8 cellular contexts compared by ENCODE assay signal in the genomic region with DNA sequence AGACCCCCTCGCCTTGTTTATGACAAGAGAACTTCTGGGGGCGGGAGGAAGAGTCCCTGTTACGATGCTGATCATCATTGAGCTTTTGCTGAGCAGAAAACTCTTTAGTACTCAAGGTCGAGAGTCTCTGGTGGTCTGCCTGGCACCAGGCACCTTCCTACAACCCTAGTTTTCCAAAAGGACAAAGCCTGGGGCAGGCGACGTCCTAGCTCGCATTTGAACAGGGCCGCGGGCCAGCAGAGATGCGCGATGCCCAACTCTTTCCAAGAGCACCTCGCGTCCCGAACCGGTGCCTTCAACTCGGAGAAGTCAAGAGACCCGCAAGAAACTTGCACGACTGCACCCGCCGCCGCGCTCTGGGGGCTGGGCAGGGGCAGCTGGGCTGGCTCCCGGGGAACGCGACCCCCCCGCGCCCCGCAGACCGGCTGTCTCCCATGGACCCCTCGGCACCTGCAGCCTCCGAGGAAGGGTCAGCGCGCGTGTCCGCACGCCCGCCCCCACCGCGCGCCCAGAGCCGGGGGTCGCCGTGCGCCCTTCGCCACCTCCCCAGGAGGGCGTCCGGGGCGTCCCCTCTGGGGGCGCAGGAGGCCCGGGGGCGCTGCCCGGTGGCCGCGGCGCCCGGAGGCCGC. TPM values are rescaled to one million over a fixed set of nuclear protein-coding genes. Genes with fewer than 3 reads are reported as not detected.
DNase-seq lines count a peak whose midpoint lies in the region; ATAC-seq and TF ChIP-seq lines count a peak whose summit lies in the region.

No MANE protein-coding gene starts in this region.

- no peaks in the 10 kb centered on the region for H3K27me3 ChIP-seq in psoas muscle (ENCODE audit: insufficient read depth in 3 of 3, low read length in 2 of 3)

- no peak for TF ChIP-seq CTCF in psoas muscle (IDR thresholded peaks at IDR 0.05)

- intact Hi-C loops in left cardiac atrium (cut with DNase I) (no loop called here), psoas muscle (cut with DNase I) (loop anchor here in 1 of 2 donors (10.0 kb wide), 1 partner anchor 97 kb away; no protein-coding TSS in a partner anchor)

- no peaks in the 10 kb centered on the region for H3K9me3 ChIP-seq in psoas muscle

- peak overlapping the region; percentile 78 for H3K27ac ChIP-seq in psoas muscle

- 1 to 2% (median 1%) methylated on average over 24 to 57 of the region's 57 CpGs for WGBS in psoas muscle, 3 donors

- peaks cover 20% of the 10 kb centered on the region for H3K4me1 ChIP-seq in psoas muscle

- ATAC-seq in left cardiac atrium: peak in 1 of 2 donors; percentile 4
- ATAC-seq in psoas muscle: peak in 1 of 4 donors; percentile 1
- no peak for ATAC-seq in GM21423 (IDR thresholded peaks at IDR 0.05; ENCODE audit: unreplicated experiment)
- ATAC-seq in HG03045 (IDR thresholded peaks at IDR 0.05; ENCODE audit: unreplicated experiment): no peak

- H3K4me3 ChIP-seq in Jurkat, Clone E6-1 (ENCODE audit: low read length): peak overlapping the region; percentile 66
- H3K4me3 ChIP-seq in psoas muscle: peak overlapping the region; percentile 87

- DNase-seq in COLO668 (lab: John Stamatoyannopoulos, UW; ENCODE audit: unreplicated experiment): peak; percentile 48
- DNase-seq in Jurkat, Clone E6-1 (ENCODE audit: low read depth, low spot score): no peak
- peak; percentile 23 for DNase-seq in activated naive CD4-positive, alpha-beta T cell treated with anti-CD3 and anti-CD28 coated beads, Interleukin-2, amount 50 U/mL, for 16 hours
- DNase-seq in left cardiac atrium: peak; percentile 35
- DNase-seq in psoas muscle: peak in 1 of 2 donors; percentile 65
- no peak for DNase-seq in mucosa of gallbladder (ENCODE audit: low spot score)

- no peaks in the 10 kb centered on the region for H3K36me3 ChIP-seq in psoas muscle (ENCODE audit: insufficient read depth in 1 of 2, low read depth in 1 of 2)

RNA-seq across cellular contexts. Expression of gene BCL7A, which starts 0.4 kb away (rescaled TPM):
- 36.1 TPM for polyA plus RNA-seq in Jurkat, Clone E6-1 (2012; ENCODE audit: insufficient read depth, insufficient read length)
- total RNA-seq in left cardiac atrium (10 to 100 TPM in 1 of 2 donors, 1 to 10 TPM in 1; 9.8 to 11.3 TPM), psoas muscle (10 to 100 TPM; 11.3 to 14.3 (median 12.5) TPM), mucosa of gallbladder (17.7 TPM)
- 1 to 10 TPM; 3.6 to 8.1 (median 6.5) TPM for polyA plus RNA-seq in psoas muscle

RNA-seq across cellular contexts. Expression of gene MLXIP, which starts 57.2 kb away (rescaled TPM):
- 18.9 TPM for polyA plus RNA-seq in Jurkat, Clone E6-1 (2012; ENCODE audit: insufficient read depth, insufficient read length)
- total RNA-seq in left cardiac atrium (10 to 100 TPM; 30.8 to 31.3 TPM), psoas muscle (100 to 1,000 TPM; 114 to 184 (median 137) TPM), mucosa of gallbladder (89.7 TPM)
- polyA plus RNA-seq in psoas muscle: 100 to 1,000 TPM in 1 of 3 donors, 10 to 100 TPM in 2; 50.9 to 114 (median 55.0) TPM

Comparison
In these comparisons a context has a peak if more than half of its experiments do, and no peak if none do; other contexts are left out.
1. DNase-seq: peak in COLO668 (single experiment), activated naive CD4-positive, alpha-beta T cell treated with anti-CD3 and anti-CD28 coated beads, Interleukin-2, amount 50 U/mL, for 16 hours (single experiment) and left cardiac atrium (single experiment); none in Jurkat, Clone E6-1 (single experiment) and mucosa of gallbladder (single experiment).